In the genomic region with DNA sequence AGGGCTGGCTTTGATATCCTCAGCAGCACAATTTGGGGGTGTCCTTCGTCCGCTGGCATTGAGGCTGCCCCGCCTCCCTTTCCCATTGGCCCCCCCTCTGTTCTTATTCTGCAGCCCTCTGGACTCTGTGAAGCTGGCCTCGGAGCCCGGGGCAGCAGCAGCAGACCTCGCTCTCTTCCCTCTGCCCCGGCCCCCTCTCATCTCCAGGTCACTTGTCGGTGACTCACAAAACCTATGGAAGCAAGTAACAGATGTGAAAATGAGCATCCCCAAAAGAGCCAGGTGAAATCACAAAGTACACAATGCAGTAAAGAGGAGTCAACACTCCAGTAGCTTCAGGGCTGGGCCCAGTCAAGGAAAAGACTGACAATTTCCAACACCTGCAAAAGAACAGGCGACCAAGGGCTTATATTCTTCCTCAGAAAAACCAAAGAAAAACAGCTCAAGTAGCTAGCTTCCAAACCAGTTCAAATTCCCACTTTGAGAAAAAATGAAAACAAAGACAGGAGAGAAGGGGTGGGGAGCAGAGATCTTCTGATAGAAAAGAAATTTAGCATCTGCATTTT, we compare ENCODE assay signal across 1 cellular context.
TF ChIP-seq lines count a peak whose summit lies in the region.

No MANE protein-coding gene starts in this region.

TF ChIP-seq in HepG2, 621 proteins besides CTCF, POLR2A, EP300 and RAD21 (continued from another document):
- TF ChIP-seq ZNF383 (CRISPR knock-in tag; IDR thresholded peaks at IDR 0.05; ENCODE audit: borderline replicate concordance) (no peak), GABPB1 (CRISPR knock-in tag; IDR thresholded peaks at IDR 0.05) (no peak), ZNF678 (CRISPR knock-in tag; IDR thresholded peaks at IDR 0.05) (no peak), SETDB1 (CRISPR knock-in tag; IDR thresholded peaks at IDR 0.05; ENCODE audit: borderline replicate concordance) (no peak), ZEB1 (IDR thresholded peaks at IDR 0.05; ENCODE audit: insufficient replicate concordance, low read depth) (peak; percentile 51), RARA (CRISPR knock-in tag; IDR thresholded peaks at IDR 0.05) (peak; percentile 53), SAP130 (CRISPR knock-in tag; IDR thresholded peaks at IDR 0.05; ENCODE audit: low read depth) (peak; percentile 29; the same call in 1 of the 2 replicates), PHF21A (CRISPR knock-in tag; IDR thresholded peaks at IDR 0.05) (0 out of 2 replicates have a peak, but pooled peaks have one; percentile 17), IKZF1 (IDR thresholded peaks at IDR 0.05) (no peak), FOXA1 (IDR thresholded peaks at IDR 0.05) (no peak), FOXA1 (CRISPR knock-in tag; IDR thresholded peaks at IDR 0.05) (peak; percentile 22; the same call in 1 of the 2 replicates)
- TF ChIP-seq, protein P1, sequence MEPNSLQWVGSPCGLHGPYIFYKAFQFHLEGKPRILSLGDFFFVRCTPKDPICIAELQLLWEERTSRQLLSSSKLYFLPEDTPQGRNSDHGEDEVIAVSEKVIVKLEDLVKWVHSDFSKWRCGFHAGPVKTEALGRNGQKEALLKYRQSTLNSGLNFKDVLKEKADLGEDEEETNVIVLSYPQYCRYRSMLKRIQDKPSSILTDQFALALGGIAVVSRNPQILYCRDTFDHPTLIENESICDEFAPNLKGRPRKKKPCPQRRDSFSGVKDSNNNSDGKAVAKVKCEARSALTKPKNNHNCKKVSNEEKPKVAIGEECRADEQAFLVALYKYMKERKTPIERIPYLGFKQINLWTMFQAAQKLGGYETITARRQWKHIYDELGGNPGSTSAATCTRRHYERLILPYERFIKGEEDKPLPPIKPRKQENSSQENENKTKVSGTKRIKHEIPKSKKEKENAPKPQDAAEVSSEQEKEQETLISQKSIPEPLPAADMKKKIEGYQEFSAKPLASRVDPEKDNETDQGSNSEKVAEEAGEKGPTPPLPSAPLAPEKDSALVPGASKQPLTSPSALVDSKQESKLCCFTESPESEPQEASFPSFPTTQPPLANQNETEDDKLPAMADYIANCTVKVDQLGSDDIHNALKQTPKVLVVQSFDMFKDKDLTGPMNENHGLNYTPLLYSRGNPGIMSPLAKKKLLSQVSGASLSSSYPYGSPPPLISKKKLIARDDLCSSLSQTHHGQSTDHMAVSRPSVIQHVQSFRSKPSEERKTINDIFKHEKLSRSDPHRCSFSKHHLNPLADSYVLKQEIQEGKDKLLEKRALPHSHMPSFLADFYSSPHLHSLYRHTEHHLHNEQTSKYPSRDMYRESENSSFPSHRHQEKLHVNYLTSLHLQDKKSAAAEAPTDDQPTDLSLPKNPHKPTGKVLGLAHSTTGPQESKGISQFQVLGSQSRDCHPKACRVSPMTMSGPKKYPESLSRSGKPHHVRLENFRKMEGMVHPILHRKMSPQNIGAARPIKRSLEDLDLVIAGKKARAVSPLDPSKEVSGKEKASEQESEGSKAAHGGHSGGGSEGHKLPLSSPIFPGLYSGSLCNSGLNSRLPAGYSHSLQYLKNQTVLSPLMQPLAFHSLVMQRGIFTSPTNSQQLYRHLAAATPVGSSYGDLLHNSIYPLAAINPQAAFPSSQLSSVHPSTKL (CRISPR knock-in tag; IDR thresholded peaks at IDR 0.05) = peak; percentile 38
- TF ChIP-seq, protein P2, sequence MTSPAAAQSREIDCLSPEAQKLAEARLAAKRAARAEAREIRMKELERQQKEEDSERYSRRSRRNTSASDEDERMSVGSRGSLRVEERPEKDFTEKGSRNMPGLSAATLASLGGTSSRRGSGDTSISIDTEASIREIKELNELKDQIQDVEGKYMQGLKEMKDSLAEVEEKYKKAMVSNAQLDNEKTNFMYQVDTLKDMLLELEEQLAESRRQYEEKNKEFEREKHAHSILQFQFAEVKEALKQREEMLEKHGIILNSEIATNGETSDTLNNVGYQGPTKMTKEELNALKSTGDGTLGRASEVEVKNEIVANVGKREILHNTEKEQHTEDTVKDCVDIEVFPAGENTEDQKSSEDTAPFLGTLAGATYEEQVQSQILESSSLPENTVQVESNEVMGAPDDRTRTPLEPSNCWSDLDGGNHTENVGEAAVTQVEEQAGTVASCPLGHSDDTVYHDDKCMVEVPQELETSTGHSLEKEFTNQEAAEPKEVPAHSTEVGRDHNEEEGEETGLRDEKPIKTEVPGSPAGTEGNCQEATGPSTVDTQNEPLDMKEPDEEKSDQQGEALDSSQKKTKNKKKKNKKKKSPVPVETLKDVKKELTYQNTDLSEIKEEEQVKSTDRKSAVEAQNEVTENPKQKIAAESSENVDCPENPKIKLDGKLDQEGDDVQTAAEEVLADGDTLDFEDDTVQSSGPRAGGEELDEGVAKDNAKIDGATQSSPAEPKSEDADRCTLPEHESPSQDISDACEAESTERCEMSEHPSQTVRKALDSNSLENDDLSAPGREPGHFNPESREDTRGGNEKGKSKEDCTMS (CRISPR knock-in tag; conservative IDR thresholded peaks at IDR 0.05) = no peak
